17 cellular contexts compared by ENCODE assay signal in genomic region chr12:9363145-9363544, GRCh38.
DNase-seq lines count a peak whose midpoint lies in the region; ATAC-seq, FAIRE-seq and TF ChIP-seq lines count a peak whose summit lies in the region.
"Had no signal": no experiment of that assay in that cellular context is flagged by ENCODE, and none has a peak within 500 bp of the region (broad histone marks: within the 10 kb centered on the region; RNA-seq: fewer than 3 reads in every experiment).

No MANE protein-coding gene starts in this region.

- H3K4me2 ChIP-seq in IMR-90 (ENCODE audit: low read depth, low read length) (no peak overlapping the region), GM12878 (ENCODE audit: control insufficient read depth, insufficient read depth) (peak overlapping the region; percentile 6)

- H3K27me3 ChIP-seq in IMR-90 (ENCODE audit: control insufficient read depth, insufficient read depth, low read length) (peaks cover 12% of the 10 kb centered on the region), GM12878 (replicated peaks in 1 of 2; ENCODE audit: control insufficient read depth in 2 of 2, insufficient read depth in 2 of 2, low read length in 1 of 2) (no peaks in the 10 kb centered on the region)
- H3K27me3 ChIP-seq: body of pancreas had no signal

- 83% methylated on average over 1 of the region's 6 CpGs; no CpG with 5 or more reads in 1 of the 2 experiments for WGBS in IMR-90 (ENCODE audit: extremely low coverage in 2 of 2, insufficient read length in 1 of 2), 2 experiments
- WGBS in GM12878 (ENCODE audit: insufficient coverage, insufficient replicate concordance, low lambda C conversion rate, missing lambda C conversion rate), result 1% methylated on average over 6 of the region's 6 CpGs
- WGBS in lower leg skin, 2 donors, result 64 to 72% methylated on average over 6 of the region's 6 CpGs

- peak overlapping the region; percentile 45 for H2AK9ac ChIP-seq in IMR-90 (replicated peaks; ENCODE audit: low read depth, low read length, poor library complexity)

- peaks cover 8% of the 10 kb centered on the region for H3K36me3 Mint-ChIP-seq in activated naive CD8-positive, alpha-beta T cell treated with anti-CD3 and anti-CD28 coated beads, Interleukin-2, amount 10 ng/mL, durations not matched to agents 7 days and 5 days
- peaks cover 4% of the 10 kb centered on the region for H3K36me3 Mint-ChIP-seq in activated naive CD8-positive, alpha-beta T cell treated with anti-CD3 and anti-CD28 coated beads for 36 hours

- H4K5ac ChIP-seq in IMR-90 (ENCODE audit: low read depth, low read length), result no peak overlapping the region

- BruUV-seq in IMR-90 (replicated peaks; lab: Mats Ljungman, UMichigan) (no TSS peak), GM12878 (replicated peaks; lab: Mats Ljungman, UMichigan) (no TSS peak)

- H2AFZ ChIP-seq in IMR-90 (replicated peaks; ENCODE audit: low read length, poor library complexity), result no peak overlapping the region
- H2AFZ ChIP-seq in GM12878 (ENCODE audit: control insufficient read depth, low read depth, low read length), result no peak overlapping the region

- no peak overlapping the region for H2BK120ac ChIP-seq in IMR-90 (ENCODE audit: low read depth, low read length)

- dilution Hi-C loops in IMR-90 (cut with HindIII; ENCODE audit: low sequenced_read_pairs, unreplicated experiment), result no loop called here

- CTCF ChIA-PET in IMR-90 (lab: Yijun Ruan, JAX) (no interaction called here), GM12878 (lab: Yijun Ruan, JAX) (interaction anchor here (0.9 to 12.3 kb wide), 3 partner anchors 18 to 362 kb away, joined by 3 to 80 read pairs (median 6); no protein-coding TSS in a partner anchor)

- no peak overlapping the region for H3K18ac ChIP-seq in IMR-90 (ENCODE audit: low read depth, low read length)

- RAD21 ChIA-PET in GM12878 (lab: Charles Lee; ENCODE audit: unreplicated experiment), result interaction anchor here (2.3 to 7.8 kb wide), 2 partner anchors 31 to 354 kb away, joined by 5 to 46 read pairs; no protein-coding TSS in a partner anchor

- no peak overlapping the region for H3K23ac ChIP-seq in IMR-90 (ENCODE audit: low read depth, low read length)

- no peak for TF ChIP-seq POLR2A in IMR-90 (IDR thresholded peaks at IDR 0.05; ENCODE audit: low read depth, low read length)
- TF ChIP-seq POLR2A in GM12878 (IDR thresholded peaks at IDR 0.05; ENCODE audit: low read depth, low read length), result peak; percentile 57; the same call in 1 of the 2 replicates
- TF ChIP-seq POLR2A in lower leg skin (IDR thresholded peaks at IDR 0.05), result no peak

- in situ Hi-C loops in IMR-90 (cut with MboI; ENCODE audit: low sequenced_read_pairs) (no loop called here), GM12878 (cut with MboI) (loop anchor here (10.0 kb wide), 1 partner anchor 718 kb away; no protein-coding TSS in a partner anchor)

- no peaks in the 10 kb centered on the region for H3K36me3 ChIP-seq in IMR-90 (ENCODE audit: control insufficient read depth, insufficient read depth, low read length)
- no peaks in the 10 kb centered on the region for H3K36me3 ChIP-seq in GM12878 (ENCODE audit: control insufficient read depth in 2 of 2, insufficient read depth in 2 of 2, low read length in 1 of 2)
- H3K36me3 ChIP-seq: lower lobe of right lung had no signal

- peaks cover 2% of the 10 kb centered on the region for H3K27me3 Mint-ChIP-seq in activated naive CD8-positive, alpha-beta T cell treated with anti-CD3 and anti-CD28 coated beads, Interleukin-2, amount 10 ng/mL, durations not matched to agents 7 days and 5 days
- H3K27me3 Mint-ChIP-seq in activated naive CD8-positive, alpha-beta T cell treated with anti-CD3 and anti-CD28 coated beads for 36 hours, result no peaks in the 10 kb centered on the region

- no peak overlapping the region for H3K27ac ChIP-seq in IMR-90 (ENCODE audit: insufficient read depth, low read length)
- peak overlapping the region; percentile 88 for H3K27ac ChIP-seq in GM12878 (ENCODE audit: control insufficient read depth, insufficient read depth)
- H3K27ac ChIP-seq: body of pancreas, lower lobe of right lung had no signal

- no peak overlapping the region for H3K4ac ChIP-seq in IMR-90 (ENCODE audit: low read depth, low read length)

- H4K91ac ChIP-seq in IMR-90 (ENCODE audit: insufficient read depth, low read depth, low read length), result no peak overlapping the region

- TF ChIP-seq EP300 in GM12878 (IDR thresholded peaks at IDR 0.05; ENCODE audit: borderline replicate concordance in 1 of 2, control insufficient read depth in 1 of 2, low read depth in 2 of 2, low read length in 2 of 2), result no peak

- FAIRE-seq in GM12878 (lab: Jason Lieb, UNC), result no peak
- FAIRE-seq: HepG2 had no signal

- no peaks in the 10 kb centered on the region for H3K79me1 ChIP-seq in IMR-90 (ENCODE audit: low read depth in 1 of 2, low read length in 2 of 2)

- H2BK5ac ChIP-seq in IMR-90 (ENCODE audit: low read depth, low read length, poor library complexity, severe bottlenecking), result no peak overlapping the region

- TF ChIP-seq RAD21 in IMR-90 (IDR thresholded peaks at IDR 0.05; ENCODE audit: low read length) (no peak), GM12878 (IDR thresholded peaks at IDR 0.05; ENCODE audit: insufficient read depth, low read depth, low read length) (no peak)

- H3K56ac ChIP-seq in IMR-90 (ENCODE audit: extremely low read depth, insufficient read depth, low read length), result no peak overlapping the region

- no peak for DNase-seq in activated naive CD8-positive, alpha-beta T cell treated with anti-CD3 and anti-CD28 coated beads, Interleukin-2, amount 10 ng/mL, durations not matched to agents 7 days and 5 days
- no peak for DNase-seq in activated naive CD8-positive, alpha-beta T cell treated with anti-CD3 and anti-CD28 coated beads for 36 hours
- DNase-seq in IMR-90 (no peak), GM12878 (ENCODE audit: low read depth, low spot score) (peak; percentile 57), lower leg skin (ENCODE audit: low spot score in 2 of 2) (no peak), ecto neural progenitor cell (ENCODE audit: low spot score) (no peak)
- DNase-seq in stimulated activated naive CD8-positive, alpha-beta T cell treated with anti-CD3 and anti-CD28 coated beads, Interleukin-15, Interleukin-2, amounts not matched to agents 100 U/mL and 50 U/mL, for 24 hours, result no peak
- DNase-seq: activated naive CD4-positive, alpha-beta T cell treated with Interleukin-2 at 50 U/mL for 16 hours; body of pancreas; immature natural killer cell; lower lobe of right lung; MM.1S; naive thymus-derived CD4-positive, alpha-beta T cell; NCI-H1694 treated with DMSO at 0.1 percent for 48 hours; NCI-H446 had no signal

- no peaks in the 10 kb centered on the region for H4K20me1 ChIP-seq in IMR-90 (ENCODE audit: insufficient read depth, low read length)
- no peaks in the 10 kb centered on the region for H4K20me1 ChIP-seq in GM12878 (ENCODE audit: control insufficient read depth, insufficient read depth)

- H3K4me3 ChIP-seq in IMR-90 (ENCODE audit: insufficient read depth, low read depth, low read length) (no peak overlapping the region), GM12878 (no peak overlapping the region), lower leg skin (ENCODE audit: low read depth, poor library complexity, severe bottlenecking) (no peak overlapping the region)
- H3K4me3 ChIP-seq: body of pancreas, lower lobe of right lung had no signal

- H2BK15ac ChIP-seq in IMR-90 (ENCODE audit: low read depth, low read length), result no peak overlapping the region

- H3K9ac ChIP-seq in IMR-90 (ENCODE audit: low read depth, low read length) (no peak overlapping the region), GM12878 (ENCODE audit: control insufficient read depth, insufficient read depth, low read length) (peak overlapping the region; percentile 66)

- H3K4me1 Mint-ChIP-seq in activated naive CD8-positive, alpha-beta T cell treated with anti-CD3 and anti-CD28 coated beads, Interleukin-2, amount 10 ng/mL, durations not matched to agents 7 days and 5 days, result peaks cover 34% of the 10 kb centered on the region
- peaks cover 28% of the 10 kb centered on the region for H3K4me1 Mint-ChIP-seq in activated naive CD8-positive, alpha-beta T cell treated with anti-CD3 and anti-CD28 coated beads for 36 hours

- peak; percentile 48 for ATAC-seq in activated naive CD8-positive, alpha-beta T cell treated with anti-CD3 and anti-CD28 coated beads, Interleukin-2, amount 10 ng/mL, durations not matched to agents 7 days and 5 days (ENCODE audit: low read depth)
- ATAC-seq in IMR-90 (ENCODE audit: low read depth), result no peak
- peak; percentile 34 for ATAC-seq in GM12878
- ATAC-seq in stimulated activated naive CD8-positive, alpha-beta T cell treated with anti-CD3 and anti-CD28 coated beads, Interleukin-15, Interleukin-2, amounts not matched to agents 100 U/mL and 50 U/mL, for 24 hours, result peak; percentile 50
- no peak for ATAC-seq in GM19463 (IDR thresholded peaks at IDR 0.05; ENCODE audit: unreplicated experiment)
- ATAC-seq: body of pancreas; HepG2; lower lobe of right lung; naive thymus-derived CD4-positive, alpha-beta T cell had no signal

- peaks cover 2% of the 10 kb centered on the region for H3K9me3 Mint-ChIP-seq in activated naive CD8-positive, alpha-beta T cell treated with anti-CD3 and anti-CD28 coated beads, Interleukin-2, amount 10 ng/mL, durations not matched to agents 7 days and 5 days
- H3K9me3 Mint-ChIP-seq in activated naive CD8-positive, alpha-beta T cell treated with anti-CD3 and anti-CD28 coated beads for 36 hours, result no peaks in the 10 kb centered on the region
- H3K9me3 Mint-ChIP-seq: immature natural killer cell had no signal

- H3K4me1 ChIP-seq in IMR-90 (ENCODE audit: control insufficient read depth, insufficient read depth, low read length), result peaks cover 6% of the 10 kb centered on the region
- peaks cover 42% of the 10 kb centered on the region for H3K4me1 ChIP-seq in GM12878 (ENCODE audit: control insufficient read depth, insufficient read depth, low read length)
- H3K4me1 ChIP-seq: body of pancreas, lower lobe of right lung had no signal

- intact Hi-C loops in IMR-90 (cut with micrococcal nuclease) (no loop called here), GM12878 (cut with micrococcal nuclease; ENCODE audit: unreplicated experiment) (loop anchor here (5.0 to 10.0 kb wide), 3 partner anchors 284 to 736 kb away; no protein-coding TSS in a partner anchor), lower leg skin (cut with DNase I; ENCODE audit: low total_unique reads) (no loop called here)

- POLR2A ChIA-PET in activated naive CD8-positive, alpha-beta T cell treated with anti-CD3 and anti-CD28 coated beads, Interleukin-2, amount 10 ng/mL, durations not matched to agents 7 days and 5 days (lab: Charles Lee), result interaction anchor here (2.2 kb wide), 1 partner anchor 22 kb away, joined by 5 read pairs; no protein-coding TSS in a partner anchor
- POLR2A ChIA-PET in IMR-90 (lab: Charles Lee; ENCODE audit: unreplicated experiment), result no interaction called here
- POLR2A ChIA-PET in GM12878 (lab: Charles Lee), result no interaction called here

- H3K4me3 Mint-ChIP-seq in activated naive CD8-positive, alpha-beta T cell treated with anti-CD3 and anti-CD28 coated beads, Interleukin-2, amount 10 ng/mL, durations not matched to agents 7 days and 5 days, result no peak overlapping the region
- no peak overlapping the region for H3K4me3 Mint-ChIP-seq in activated naive CD8-positive, alpha-beta T cell treated with anti-CD3 and anti-CD28 coated beads for 36 hours

- H3K9me3 ChIP-seq in IMR-90 (ENCODE audit: control insufficient read depth, insufficient read depth, low read length), result no peaks in the 10 kb centered on the region
- peaks cover 3% of the 10 kb centered on the region; the same call in 2 of the 3 replicates for H3K9me3 ChIP-seq in GM12878 (replicated peaks; ENCODE audit: control insufficient read depth, insufficient read depth, low read length)
- H3K9me3 ChIP-seq: body of pancreas, lower lobe of right lung had no signal

- no peaks in the 10 kb centered on the region for H3K9me1 ChIP-seq in IMR-90 (ENCODE audit: insufficient read depth, low read length)

- SMC1A ChIA-PET in GM12878 (lab: Charles Lee; ENCODE audit: uncharacterized antibody, unreplicated experiment), result interaction anchor here (0.9 to 4.1 kb wide), 7 partner anchors 9 to 380 kb away, joined by 3 to 27 read pairs (median 3); no protein-coding TSS in a partner anchor

- H2AK5ac ChIP-seq in IMR-90 (ENCODE audit: low read depth, low read length), result no peak overlapping the region

- no peak overlapping the region for H4K8ac ChIP-seq in IMR-90 (ENCODE audit: low read depth in 2 of 2, low read length in 2 of 2)

- H3K14ac ChIP-seq in IMR-90 (replicated peaks; ENCODE audit: low read depth, low read length), result no peak overlapping the region

- H3K79me2 ChIP-seq in GM12878 (ENCODE audit: control insufficient read depth, insufficient read depth, low read length), result no peaks in the 10 kb centered on the region

- no peak overlapping the region for H2BK20ac ChIP-seq in IMR-90 (ENCODE audit: low read depth, low read length)

- TF ChIP-seq CTCF in IMR-90 (conservative IDR thresholded peaks at IDR 0.05; ENCODE audit: low read depth, low read length) (no peak), GM12878 (IDR thresholded peaks at IDR 0.05 in 2 of 3, conservative IDR thresholded peaks at IDR 0.05 in 1 of 3; ENCODE audit: control insufficient read depth in 2 of 3, extremely low read depth in 1 of 3, insufficient read depth in 1 of 3, low read depth in 3 of 3, low read length in 3 of 3) (no peak), lower leg skin (IDR thresholded peaks at IDR 0.05) (no peak)

- no peak overlapping the region for H3K27ac Mint-ChIP-seq in activated naive CD8-positive, alpha-beta T cell treated with anti-CD3 and anti-CD28 coated beads, Interleukin-2, amount 10 ng/mL, durations not matched to agents 7 days and 5 days
- H3K27ac Mint-ChIP-seq in activated naive CD8-positive, alpha-beta T cell treated with anti-CD3 and anti-CD28 coated beads for 36 hours, result no peak overlapping the region

Comparison
In these comparisons a context has a peak if more than half of its experiments do, and no peak if none do; other contexts are left out.
1. ATAC-seq: peak in activated naive CD8-positive, alpha-beta T cell treated with anti-CD3 and anti-CD28 coated beads, Interleukin-2, amount 10 ng/mL, durations not matched to agents 7 days and 5 days (single experiment), GM12878 (single experiment) and stimulated activated naive CD8-positive, alpha-beta T cell treated with anti-CD3 and anti-CD28 coated beads, Interleukin-15, Interleukin-2, amounts not matched to agents 100 U/mL and 50 U/mL, for 24 hours (single experiment); none in IMR-90 (single experiment) and GM19463 (single experiment).